Comparison of ENCODE assay signal across 13 cellular contexts in genomic region chr20:3843490-3843889, GRCh38. TPM values are rescaled to one million over a fixed set of nuclear protein-coding genes. Genes with fewer than 3 reads are reported as not detected.
DNase-seq lines count a peak whose midpoint lies in the region; ATAC-seq and TF ChIP-seq lines count a peak whose summit lies in the region.
"Had no signal": no experiment of that assay in that cellular context is flagged by ENCODE, and none has a peak within 500 bp of the region (broad histone marks: within the 10 kb centered on the region; RNA-seq: fewer than 3 reads in every experiment).

No MANE protein-coding gene starts in this region.

- H3K4me1 Mint-ChIP-seq in nephron (peaks cover 2% of the 10 kb centered on the region), chondrocyte (ENCODE audit: low read depth) (peaks cover 18% of the 10 kb centered on the region)

- H3K36me3 Mint-ChIP-seq in nephron (ENCODE audit: low read depth): peaks cover 5% of the 10 kb centered on the region
- peaks cover 3% of the 10 kb centered on the region for H3K36me3 Mint-ChIP-seq in chondrocyte (ENCODE audit: low read depth)

- DNase-seq in ELF-1 (ENCODE audit: low read depth, low spot score) (peak; percentile 64), M059J (ENCODE audit: low read depth) (peak; percentile 93), astrocyte of the spinal cord (ENCODE audit: low read depth, low spot score) (peak; percentile 53), chondrocyte (ENCODE audit: low spot score) (no peak)
- DNase-seq in activated naive CD4-positive, alpha-beta T cell treated with anti-CD3 and anti-CD28 coated beads, Interleukin-2, amount 50 U/mL, for 16 hours: no peak
- DNase-seq in activated CD4-positive, alpha-beta T cell treated with anti-CD3 and anti-CD28 coated beads for 1 hour: no peak
- DNase-seq: aorta, KG1, NCI-H446 treated with DMSO at 0.1 percent for 48 hours, thyroid gland had no signal

- H3K4me3 Mint-ChIP-seq in nephron (peak overlapping the region in 2 of 3 experiments; percentile 30 to 59), chondrocyte (ENCODE audit: unreplicated experiment) (no peak overlapping the region)

- H3K27me3 Mint-ChIP-seq in nephron (ENCODE audit: low read depth): no peaks in the 10 kb centered on the region
- H3K27me3 Mint-ChIP-seq in chondrocyte (ENCODE audit: low read depth): no peaks in the 10 kb centered on the region

- no peaks in the 10 kb centered on the region for H3K9me3 Mint-ChIP-seq in nephron
- H3K9me3 Mint-ChIP-seq in chondrocyte (ENCODE audit: low read depth): no peaks in the 10 kb centered on the region

- no peak overlapping the region for H3K27ac Mint-ChIP-seq in nephron
- no peak overlapping the region for H3K27ac Mint-ChIP-seq in chondrocyte (ENCODE audit: unreplicated experiment)

- no peak for TF ChIP-seq CTCF in astrocyte of the spinal cord (IDR thresholded peaks at IDR 0.05; ENCODE audit: low read depth, low read length)
- no peak for TF ChIP-seq CTCF in nephron (IDR thresholded peaks at IDR 0.05; ENCODE audit: unreplicated experiment in 3 of 3)
- TF ChIP-seq CTCF in chondrocyte (IDR thresholded peaks at IDR 0.05): no peak

- in situ Hi-C loops in astrocyte of the spinal cord (cut with HindIII; ENCODE audit: low sequenced_read_pairs): no loop called here

- ATAC-seq in GM18870 (IDR thresholded peaks at IDR 0.05; ENCODE audit: unreplicated experiment): no peak
- ATAC-seq: left lobe of liver had no signal

- H3K4me3 ChIP-seq in astrocyte of the spinal cord (ENCODE audit: low read depth, low read length): no peak overlapping the region
- H3K4me3 ChIP-seq: thyroid gland had no signal

RNA-seq across cellular contexts. Expression of gene MAVS, which starts 3.1 kb away (rescaled TPM):
- 20.8 and 39.5 TPM in 2 replicates for total RNA-seq in M059J (2014; rRNA removed; shearing (Covaris generic))
- 37.9 to 41.6 TPM (median 38.8 TPM) in 3 replicates for total RNA-seq in chondrocyte

RNA-seq across cellular contexts. Expression of gene AP5S1, which starts 23.1 kb away (rescaled TPM):
- 35.7 and 41.4 TPM in 2 replicates for total RNA-seq in M059J (2014; rRNA removed; shearing (Covaris generic))
- 17.9 to 24.5 TPM (median 20.1 TPM) in 3 replicates for total RNA-seq in chondrocyte

RNA-seq across cellular contexts. Expression of gene PANK2, which starts 45.7 kb away (rescaled TPM):
- 67.6 and 81.8 TPM in 2 replicates for total RNA-seq in M059J (2014; rRNA removed; shearing (Covaris generic))
- 38.2 to 45.3 TPM (median 39.7 TPM) in 3 replicates for total RNA-seq in chondrocyte

RNA-seq across cellular contexts. Expression of gene CDC25B, which starts 47.4 kb away (rescaled TPM):
- 67.5 and 104 TPM in 2 replicates for total RNA-seq in M059J (2014; rRNA removed; shearing (Covaris generic))
- 48.7 to 60.1 TPM (median 57.8 TPM) in 3 replicates for total RNA-seq in chondrocyte

RNA-seq across cellular contexts. Expression of gene CENPB, which starts 57.0 kb away (rescaled TPM):
- 80.2 and 161 TPM in 2 replicates for total RNA-seq in M059J (2014; rRNA removed; shearing (Covaris generic))
- 91.1 to 94.9 TPM (median 92.1 TPM) in 3 replicates for total RNA-seq in chondrocyte

Comparison
In these comparisons a context has a peak if more than half of its experiments do, and no peak if none do; other contexts are left out.
1. DNase-seq: peak in ELF-1 (single experiment), M059J (single experiment) and astrocyte of the spinal cord (single experiment); none in activated naive CD4-positive, alpha-beta T cell treated with anti-CD3 and anti-CD28 coated beads, Interleukin-2, amount 50 U/mL, for 16 hours (single experiment), activated CD4-positive, alpha-beta T cell treated with anti-CD3 and anti-CD28 coated beads for 1 hour (single experiment) and chondrocyte (single experiment).